ENCODE assay signal across 15 cellular contexts in genomic region chr10:82866424-82867020, GRCh38.
DNase-seq lines count a peak whose midpoint lies in the region; FAIRE-seq and TF ChIP-seq lines count a peak whose summit lies in the region.
"Had no signal": no experiment of that assay in that cellular context is flagged by ENCODE, and none has a peak within 500 bp of the region (broad histone marks: within the 10 kb centered on the region; RNA-seq: fewer than 3 reads in every experiment).

No MANE protein-coding gene starts in this region.

- H3K4me3 Mint-ChIP-seq in Caco-2 (ENCODE audit: unreplicated experiment) = no peak overlapping the region
- no peak overlapping the region for H3K4me3 Mint-ChIP-seq in CD14-positive monocyte
- H3K4me3 Mint-ChIP-seq: activated CD4-positive, alpha-beta T cell treated with anti-CD3 and anti-CD28 coated beads, Interleukin-2, amount 10 ng/mL, durations not matched to agents 7 days and 5 days had no signal

- BruUV-seq in Caco-2 (replicated peaks; lab: Mats Ljungman, UMichigan) = no TSS peak

- POLR2A ChIA-PET in Caco-2 (lab: Charles Lee) = no interaction called here

- H3K36me3 ChIP-seq in SJCRH30 (no peaks in the 10 kb centered on the region), small intestine (ENCODE audit: control insufficient read depth in 2 of 2, insufficient read depth in 2 of 2, low read length in 2 of 2) (no peaks in the 10 kb centered on the region), Caco-2 (ENCODE audit: control insufficient read depth, insufficient read depth, low read length) (no peaks in the 10 kb centered on the region)
- H3K36me3 ChIP-seq: brain microvascular endothelial cell had no signal

- no peaks in the 10 kb centered on the region for H3K27me3 Mint-ChIP-seq in Caco-2 (ENCODE audit: insufficient read depth, unreplicated experiment)
- H3K27me3 Mint-ChIP-seq in CD14-positive monocyte (ENCODE audit: low read depth in 3 of 3) = no peaks in the 10 kb centered on the region
- H3K27me3 Mint-ChIP-seq: activated CD4-positive, alpha-beta T cell treated with anti-CD3 and anti-CD28 coated beads, Interleukin-2, amount 10 ng/mL, durations not matched to agents 7 days and 5 days had no signal

- H3K4me3 ChIP-seq in SJCRH30 = no peak overlapping the region
- H3K4me3 ChIP-seq in small intestine (ENCODE audit: low read depth in 1 of 2, low read length in 2 of 2) = no peak overlapping the region
- no peak overlapping the region for H3K4me3 ChIP-seq in Caco-2 (ENCODE audit: low read depth, low read length)
- H3K4me3 ChIP-seq: PC-9 had no signal

- H3K4me1 ChIP-seq in SJCRH30 (no peaks in the 10 kb centered on the region), small intestine (ENCODE audit: control insufficient read depth in 2 of 2, insufficient read depth in 1 of 2, low read depth in 1 of 2, low read length in 1 of 2) (no peaks in the 10 kb centered on the region), Caco-2 (no peaks in the 10 kb centered on the region)

- CTCF ChIA-PET in Caco-2 (lab: Charles Lee) = no interaction called here

- no peaks in the 10 kb centered on the region for H3K4me1 Mint-ChIP-seq in Caco-2 (ENCODE audit: low read depth, unreplicated experiment)
- H3K4me1 Mint-ChIP-seq in CD14-positive monocyte = no peaks in the 10 kb centered on the region
- H3K4me1 Mint-ChIP-seq: activated CD4-positive, alpha-beta T cell treated with anti-CD3 and anti-CD28 coated beads, Interleukin-2, amount 10 ng/mL, durations not matched to agents 7 days and 5 days had no signal

- H3K9me3 Mint-ChIP-seq in Caco-2 (ENCODE audit: unreplicated experiment) = peaks cover 12% of the 10 kb centered on the region
- H3K9me3 Mint-ChIP-seq in CD14-positive monocyte = peaks cover 0 to 3% (median 0%) of the 10 kb centered on the region in 7 donors

- H3K27me3 ChIP-seq in SJCRH30 (no peaks in the 10 kb centered on the region), small intestine (ENCODE audit: control insufficient read depth in 2 of 2, insufficient read depth in 2 of 2, low read length in 2 of 2) (no peaks in the 10 kb centered on the region), Caco-2 (replicated peaks; ENCODE audit: control insufficient read depth, insufficient read depth, low read length) (no peaks in the 10 kb centered on the region)
- H3K27me3 ChIP-seq: brain microvascular endothelial cell had no signal

- WGBS in small intestine, 3 donors = 71 to 79% (median 74%) methylated on average over 6 of the region's 6 CpGs

- H3K27ac Mint-ChIP-seq in Caco-2 (ENCODE audit: unreplicated experiment) (no peak overlapping the region), CD14-positive monocyte (no peak overlapping the region)
- H3K27ac Mint-ChIP-seq: activated CD4-positive, alpha-beta T cell treated with anti-CD3 and anti-CD28 coated beads, Interleukin-2, amount 10 ng/mL, durations not matched to agents 7 days and 5 days had no signal

- DNase-seq in AG08395 (ENCODE audit: low spot score) (peak; percentile 31), LHCN-M2 (ENCODE audit: low read depth) (peak; percentile 5), SJCRH30 (peak in 1 of 2 experiments; percentile 4), fibroblast of peridontal ligament (ENCODE audit: extremely low read depth) (peak; percentile 33), small intestine (no peak), Caco-2 (no peak), GM19239 (ENCODE audit: insufficient read length, low spot score) (no peak), CD14-positive monocyte (ENCODE audit: low spot score) (no peak)
- DNase-seq: activated CD4-positive, alpha-beta T cell treated with anti-CD3 and anti-CD28 coated beads, Interleukin-2, amount 10 ng/mL, durations not matched to agents 7 days and 5 days; brain microvascular endothelial cell; effector CD4-positive, alpha-beta T cell; NCI-H2227 treated with DMSO at 0.1 percent for 48 hours; PC-9 had no signal

- H3K9me3 ChIP-seq in SJCRH30 (replicated peaks) = no peaks in the 10 kb centered on the region
- H3K9me3 ChIP-seq in small intestine (ENCODE audit: control insufficient read depth, low read depth) = no peaks in the 10 kb centered on the region
- no peaks in the 10 kb centered on the region for H3K9me3 ChIP-seq in Caco-2

- intact Hi-C loops in Caco-2 (cut with micrococcal nuclease; ENCODE audit: unreplicated experiment) (no loop called here), CD14-positive monocyte (cut with micrococcal nuclease) (no loop called here)

- FAIRE-seq in small intestine (lab: Jason Lieb, UNC) (no peak), GM19239 (lab: Jason Lieb, UNC) (no peak)
- FAIRE-seq: D721Med, islet of Langerhans had no signal

- no peaks in the 10 kb centered on the region for H3K36me3 Mint-ChIP-seq in Caco-2 (ENCODE audit: insufficient read depth, unreplicated experiment)
- H3K36me3 Mint-ChIP-seq in CD14-positive monocyte = no peaks in the 10 kb centered on the region

- TF ChIP-seq CTCF in Caco-2 (IDR thresholded peaks at IDR 0.05; ENCODE audit: insufficient read depth in 1 of 2, low read depth in 1 of 2, low read length in 1 of 2, severe bottlenecking in 1 of 2, unreplicated experiment in 1 of 2) = no peak
- TF ChIP-seq CTCF in CD14-positive monocyte (IDR thresholded peaks at IDR 0.05) = no peak

- peak overlapping the region; percentile 13; the same call in 1 of the 2 replicates for H3K27ac ChIP-seq in SJCRH30
- no peak overlapping the region for H3K27ac ChIP-seq in small intestine (ENCODE audit: low read depth in 1 of 2, low read length in 1 of 2)
- H3K27ac ChIP-seq: brain microvascular endothelial cell, PC-9 had no signal

Comparison
In these comparisons a context has a peak if more than half of its experiments do, and no peak if none do; other contexts are left out.
1. DNase-seq: peak in AG08395 (single experiment), LHCN-M2 (single experiment) and fibroblast of peridontal ligament (single experiment); none in small intestine (single experiment), Caco-2 (0 of 2), GM19239 (single experiment) and CD14-positive monocyte (single experiment).